Comparison of ENCODE assay signal across 9 cellular contexts in genomic region chrX:13250831-13251612, GRCh38.
DNase-seq lines count a peak whose midpoint lies in the region; ATAC-seq and TF ChIP-seq lines count a peak whose summit lies in the region.
"Had no signal": no experiment of that assay in that cellular context is flagged by ENCODE, and none has a peak within 500 bp of the region (broad histone marks: within the 10 kb centered on the region; RNA-seq: fewer than 3 reads in every experiment).

No MANE protein-coding gene starts in this region.

- peaks cover 0 to 79% (median 23%) of the 10 kb centered on the region in 10 experiments; a peak in 14 of 20 replicates for H3K4me1 ChIP-seq in BLaER1 treated with 17β-estradiol and CSF1 and Interleukin-3, amounts not matched to agents 10 nM and 100 nM
- H3K4me1 ChIP-seq in fibroblast of lung (ENCODE audit: control insufficient read depth, extremely low read depth, insufficient read depth, low read length) = no peaks in the 10 kb centered on the region
- peaks cover 9% of the 10 kb centered on the region for H3K4me1 ChIP-seq in osteoblast (ENCODE audit: insufficient read depth, low read length)

- H2AFZ ChIP-seq in fibroblast of lung (ENCODE audit: low read length) = no peak overlapping the region
- H2AFZ ChIP-seq in osteoblast (ENCODE audit: low read length) = no peak overlapping the region

- TF ChIP-seq CTCF in fibroblast of lung (conservative IDR thresholded peaks at IDR 0.05 in 1 of 2, IDR thresholded peaks at IDR 0.05 in 1 of 2; ENCODE audit: low read depth in 1 of 2, low read length in 2 of 2) (no peak), osteoblast (IDR thresholded peaks at IDR 0.05; ENCODE audit: extremely low read depth, low read depth, low read length) (no peak)

- peak; percentile 9 for DNase-seq in OCI-M1 (lab: John Stamatoyannopoulos, UW)
- DNase-seq in fibroblast of lung (ENCODE audit: low read depth in 2 of 2) = peak; percentile 91 to 97
- DNase-seq in osteoblast (ENCODE audit: insufficient read length, low spot score, missing footprints) = no peak
- no peak for DNase-seq in SHP77 treated with DMSO at 0.1 percent for 48 hours (lab: John Stamatoyannopoulos, UW)
- no peak for DNase-seq in NCI-H446 (lab: John Stamatoyannopoulos, UW)
- no peak for DNase-seq in COLO829 (ENCODE audit: low spot score)

- no peak overlapping the region for H3K4me3 ChIP-seq in BLaER1 treated with 17β-estradiol and CSF1 and Interleukin-3, amounts not matched to agents 10 nM and 100 nM
- H3K4me3 ChIP-seq in fibroblast of lung (replicated peaks in 1 of 4; ENCODE audit: control extremely low read depth in 1 of 4, insufficient read depth in 1 of 4, low read depth in 3 of 4, low read length in 4 of 4) (no peak overlapping the region), osteoblast (ENCODE audit: insufficient read depth, low read length) (no peak overlapping the region)

- H3K9ac ChIP-seq in BLaER1 treated with 17β-estradiol and CSF1 and Interleukin-3, amounts not matched to agents 10 nM and 100 nM = peak overlapping the region in 7 of 11 experiments; percentile 11 to 82 (median 58); a peak in 14 of 22 replicates
- no peak overlapping the region for H3K9ac ChIP-seq in fibroblast of lung (ENCODE audit: insufficient read depth, low read length)

- H4K20me1 ChIP-seq in BLaER1 treated with 17β-estradiol and CSF1 and Interleukin-3, amounts not matched to agents 10 nM and 100 nM = no peaks in the 10 kb centered on the region
- no peaks in the 10 kb centered on the region for H4K20me1 ChIP-seq in fibroblast of lung (ENCODE audit: control insufficient read depth, extremely low read depth, insufficient read depth, low read length)
- H4K20me1 ChIP-seq in osteoblast (ENCODE audit: insufficient read depth, low read length) = no peaks in the 10 kb centered on the region

- ATAC-seq in HG02588 (IDR thresholded peaks at IDR 0.05; ENCODE audit: unreplicated experiment) = no peak
- ATAC-seq: Panc1 had no signal

- no peaks in the 10 kb centered on the region for H3K79me2 ChIP-seq in fibroblast of lung (ENCODE audit: control insufficient read depth, insufficient read depth, low read length)
- no peaks in the 10 kb centered on the region for H3K79me2 ChIP-seq in osteoblast (ENCODE audit: insufficient read depth, low read length)

- no peaks in the 10 kb centered on the region; a peak in 1 of 22 replicates for H3K36me3 ChIP-seq in BLaER1 treated with 17β-estradiol and CSF1 and Interleukin-3, amounts not matched to agents 10 nM and 100 nM
- H3K36me3 ChIP-seq in fibroblast of lung (ENCODE audit: control insufficient read depth, insufficient read depth, low read length) (no peaks in the 10 kb centered on the region), osteoblast (ENCODE audit: insufficient read depth, low read length) (no peaks in the 10 kb centered on the region)

- H3K27me3 ChIP-seq in BLaER1 treated with 17β-estradiol and CSF1 and Interleukin-3, amounts not matched to agents 10 nM and 100 nM = peaks cover 0 to 9% (median 0%) of the 10 kb centered on the region in 11 experiments; a peak in 4 of 22 replicates
- H3K27me3 ChIP-seq in fibroblast of lung (ENCODE audit: control insufficient read depth, insufficient read depth, low read length) (no peaks in the 10 kb centered on the region), osteoblast (ENCODE audit: insufficient read depth, low read length) (no peaks in the 10 kb centered on the region)

- H3K27ac ChIP-seq in BLaER1 treated with 17β-estradiol and CSF1 and Interleukin-3, amounts not matched to agents 10 nM and 100 nM = peak overlapping the region in 10 of 11 experiments; percentile 54 to 97 (median 78); a peak in 19 of 22 replicates
- H3K27ac ChIP-seq in fibroblast of lung (ENCODE audit: insufficient read depth, low read length) = peak overlapping the region; percentile 28
- H3K27ac ChIP-seq in osteoblast (ENCODE audit: low read depth, low read length) = peak overlapping the region; percentile 69

- H3K9me3 ChIP-seq in BLaER1 treated with 17β-estradiol and CSF1 and Interleukin-3, amounts not matched to agents 10 nM and 100 nM (replicated peaks in 1 of 11) = peaks cover 0 to 18% (median 8%) of the 10 kb centered on the region in 11 experiments; a peak in 16 of 22 replicates
- H3K9me3 ChIP-seq in fibroblast of lung (ENCODE audit: control insufficient read depth, insufficient read depth, low read depth, low read length) (no peaks in the 10 kb centered on the region), osteoblast (ENCODE audit: low read depth, low read length) (no peaks in the 10 kb centered on the region)

- H3K4me2 ChIP-seq in BLaER1 treated with 17β-estradiol and CSF1 and Interleukin-3, amounts not matched to agents 10 nM and 100 nM = peak overlapping the region in 8 of 11 experiments; percentile 13 to 63 (median 32); a peak in 15 of 22 replicates
- H3K4me2 ChIP-seq in fibroblast of lung (ENCODE audit: extremely low read depth, insufficient read depth, low read length) (no peak overlapping the region), osteoblast (ENCODE audit: insufficient read depth, low read length) (peak overlapping the region; percentile 48)

Comparison
In these comparisons a context has a peak if more than half of its experiments do, and no peak if none do; other contexts are left out.
1. DNase-seq: peak in OCI-M1 (single experiment) and fibroblast of lung (2 of 2); none in osteoblast (single experiment), SHP77 treated with DMSO at 0.1 percent for 48 hours (single experiment), NCI-H446 (0 of 2) and COLO829 (single experiment).
2. Peak in every context shown above with its lines, with median percentiles within 50 percentile points of each other: H3K27ac ChIP-seq.